9 cellular contexts compared by ENCODE assay signal in genomic region chr7:27182861-27183681, GRCh38. TPM values are rescaled to one million over a fixed set of nuclear protein-coding genes. Genes with fewer than 3 reads are reported as not detected.
DNase-seq lines count a peak whose midpoint lies in the region; ATAC-seq and TF ChIP-seq lines count a peak whose summit lies in the region.
"Had no signal": no experiment of that assay in that cellular context is flagged by ENCODE, and none has a peak within 500 bp of the region (broad histone marks: within the 10 kb centered on the region; RNA-seq: fewer than 3 reads in every experiment).

No MANE protein-coding gene starts in this region.

- H3K4me1 Mint-ChIP-seq in activated CD8-positive, alpha-beta memory T cell treated with anti-CD3 and anti-CD28 coated beads, Interleukin-2, amount 10 ng/mL, durations not matched to agents 7 days and 5 days: peaks cover 24% of the 10 kb centered on the region
- peaks cover 23 to 40% of the 10 kb centered on the region in 2 donors for H3K4me1 Mint-ChIP-seq in stimulated activated naive B cell treated with anti-CD40 and anti-IgM and Interleukin-4, amounts not matched to agents 10 μg/mL and 1 μg/mL and 100 μg/mL, for 72 hours

- H3K4me3 ChIP-seq in Panc1 (ENCODE audit: low read depth in 2 of 2, low read length in 2 of 2) (peak overlapping the region; percentile 53 to 88; a peak in 2 of 4 replicates), kidney epithelial cell (ENCODE audit: low read depth, low read length) (peak overlapping the region; percentile 78)

- H3K27ac Mint-ChIP-seq in activated CD8-positive, alpha-beta memory T cell treated with anti-CD3 and anti-CD28 coated beads, Interleukin-2, amount 10 ng/mL, durations not matched to agents 7 days and 5 days: no peak overlapping the region
- H3K27ac Mint-ChIP-seq in stimulated activated naive B cell treated with anti-CD40 and anti-IgM and Interleukin-4, amounts not matched to agents 10 μg/mL and 1 μg/mL and 100 μg/mL, for 72 hours: peak overlapping the region; percentile 52

- H3K27me3 Mint-ChIP-seq in activated CD8-positive, alpha-beta memory T cell treated with anti-CD3 and anti-CD28 coated beads, Interleukin-2, amount 10 ng/mL, durations not matched to agents 7 days and 5 days: peaks cover 86% of the 10 kb centered on the region
- peaks cover 58 to 88% of the 10 kb centered on the region in 2 donors for H3K27me3 Mint-ChIP-seq in stimulated activated naive B cell treated with anti-CD40 and anti-IgM and Interleukin-4, amounts not matched to agents 10 μg/mL and 1 μg/mL and 100 μg/mL, for 72 hours

- H3K9me3 Mint-ChIP-seq in activated CD8-positive, alpha-beta memory T cell treated with anti-CD3 and anti-CD28 coated beads, Interleukin-2, amount 10 ng/mL, durations not matched to agents 7 days and 5 days (ENCODE audit: low read depth): no peaks in the 10 kb centered on the region
- no peaks in the 10 kb centered on the region for H3K9me3 Mint-ChIP-seq in stimulated activated naive B cell treated with anti-CD40 and anti-IgM and Interleukin-4, amounts not matched to agents 10 μg/mL and 1 μg/mL and 100 μg/mL, for 72 hours

- intact Hi-C loops in Panc1 (cut with micrococcal nuclease; ENCODE audit: unreplicated experiment): no loop called here

- H3K27me3 ChIP-seq in Panc1 (ENCODE audit: control insufficient read depth, insufficient read depth, low read length) (no peaks in the 10 kb centered on the region), kidney epithelial cell (ENCODE audit: control insufficient read depth, insufficient read depth, low read length) (no peaks in the 10 kb centered on the region)

- TF ChIP-seq CTCF in Panc1 (IDR thresholded peaks at IDR 0.05) (no peak), kidney epithelial cell (IDR thresholded peaks at IDR 0.05; ENCODE audit: insufficient read depth, low read length, poor library complexity, severe bottlenecking) (no peak)

- H3K36me3 ChIP-seq in Panc1 (ENCODE audit: control insufficient read depth, insufficient read depth, low read length) (no peaks in the 10 kb centered on the region), kidney epithelial cell (ENCODE audit: control insufficient read depth, insufficient read depth, low read length) (no peaks in the 10 kb centered on the region)

- ATAC-seq in activated CD8-positive, alpha-beta memory T cell treated with anti-CD3 and anti-CD28 coated beads, Interleukin-2, amount 10 ng/mL, durations not matched to agents 7 days and 5 days: no peak
- ATAC-seq in Panc1 (no peak), GM18502 (IDR thresholded peaks at IDR 0.05; ENCODE audit: poor library complexity, unreplicated experiment) (no peak), GM19463 (IDR thresholded peaks at IDR 0.05; ENCODE audit: unreplicated experiment) (no peak)
- no peak for ATAC-seq in stimulated activated naive B cell treated with anti-CD40 and anti-IgM and Interleukin-4, amounts not matched to agents 10 μg/mL and 1 μg/mL and 100 μg/mL, for 72 hours (replicated peaks)

- H3K4me3 Mint-ChIP-seq in activated CD8-positive, alpha-beta memory T cell treated with anti-CD3 and anti-CD28 coated beads, Interleukin-2, amount 10 ng/mL, durations not matched to agents 7 days and 5 days: no peak overlapping the region
- peak overlapping the region in 1 of 2 donors; percentile 19 for H3K4me3 Mint-ChIP-seq in stimulated activated naive B cell treated with anti-CD40 and anti-IgM and Interleukin-4, amounts not matched to agents 10 μg/mL and 1 μg/mL and 100 μg/mL, for 72 hours

- H3K36me3 Mint-ChIP-seq in activated CD8-positive, alpha-beta memory T cell treated with anti-CD3 and anti-CD28 coated beads, Interleukin-2, amount 10 ng/mL, durations not matched to agents 7 days and 5 days: no peaks in the 10 kb centered on the region
- H3K36me3 Mint-ChIP-seq in stimulated activated naive B cell treated with anti-CD40 and anti-IgM and Interleukin-4, amounts not matched to agents 10 μg/mL and 1 μg/mL and 100 μg/mL, for 72 hours: peaks cover 6 to 10% of the 10 kb centered on the region in 2 donors

- in situ Hi-C loops in Panc1 (cut with HindIII; ENCODE audit: low pct_unique_long_range_greater_than_20kb, low sequenced_read_pairs): no loop called here

- peak overlapping the region; percentile 71; the same call in 1 of the 2 replicates for H3K27ac ChIP-seq in Panc1 (ENCODE audit: low read length)

- POLR2A ChIA-PET in Panc1 (lab: Charles Lee): interaction anchor here (0.7 kb wide), 1 partner anchor 36 kb away, joined by 5 read pairs; no protein-coding TSS in a partner anchor

- no TSS peak for BruUV-seq in Panc1 (replicated peaks; lab: Mats Ljungman, UMichigan)

- peak; percentile 51 for DNase-seq in activated CD8-positive, alpha-beta memory T cell treated with anti-CD3 and anti-CD28 coated beads, Interleukin-2, amount 50 U/mL, for 48 hours
- DNase-seq in activated CD8-positive, alpha-beta memory T cell treated with anti-CD3 and anti-CD28 coated beads, Interleukin-2, amount 10 ng/mL, durations not matched to agents 7 days and 5 days: no peak
- no peak for DNase-seq in Panc1 (ENCODE audit: low read depth, low spot score)
- DNase-seq in kidney epithelial cell (ENCODE audit: low read depth): no peak
- DNase-seq in stimulated activated naive B cell treated with anti-CD40 and anti-IgM and Interleukin-4, amounts not matched to agents 10 μg/mL and 1 μg/mL and 100 μg/mL, for 72 hours: no peak
- no peak for DNase-seq in T1000 (lab: John Stamatoyannopoulos, UW)
- DNase-seq: stimulated activated CD4-positive, alpha-beta T cell treated with anti-CD3 and anti-CD28 coated beads, Interleukin-4, amount 100 ng/mL, for 1 hour had no signal

- peaks cover 22% of the 10 kb centered on the region for H3K4me1 ChIP-seq in Panc1 (ENCODE audit: control insufficient read depth, insufficient read depth, low read length)

- CTCF ChIA-PET in activated CD8-positive, alpha-beta memory T cell treated with anti-CD3 and anti-CD28 coated beads, Interleukin-2, amount 10 ng/mL, durations not matched to agents 7 days and 5 days (lab: Charles Lee): interaction anchor here (1.0 to 2.0 kb wide), 3 partner anchors 13 to 22 kb away, joined by 3 to 13 read pairs (median 4); no protein-coding TSS in a partner anchor
- CTCF ChIA-PET in Panc1 (lab: Charles Lee): interaction anchor here (0.5 to 0.7 kb wide), 2 partner anchors 320 to 913 kb away, joined by 3 to 13 read pairs; no protein-coding TSS in a partner anchor

- no peaks in the 10 kb centered on the region for H3K9me3 ChIP-seq in Panc1 (ENCODE audit: control insufficient read depth, insufficient read depth, low read depth, low read length)

RNA-seq across cellular contexts. Expression of gene HOXA11, which starts 2.0 kb away (rescaled TPM):
- total RNA-seq in activated CD8-positive, alpha-beta memory T cell treated with anti-CD3 and anti-CD28 coated beads, Interleukin-2, amount 10 ng/mL, durations not matched to agents 7 days and 5 days: not detected
- 0.57 TPM for total RNA-seq in Panc1 (2021; ENCODE audit: unreplicated experiment)
- 0.58 TPM for polyA plus RNA-seq in Panc1 (2012; ENCODE audit: insufficient read length)
- 11.4 and 17.3 TPM in 2 replicates for total RNA-seq in kidney epithelial cell

RNA-seq across cellular contexts. Expression of gene HOXA10, which starts 9.0 kb away (rescaled TPM):
- not detected for total RNA-seq in activated CD8-positive, alpha-beta memory T cell treated with anti-CD3 and anti-CD28 coated beads, Interleukin-2, amount 10 ng/mL, durations not matched to agents 7 days and 5 days
- total RNA-seq in Panc1 (2021; ENCODE audit: unreplicated experiment) (0.41 TPM), kidney epithelial cell (29.1 and 30.9 TPM in 2 replicates)
- polyA plus RNA-seq in Panc1 (2012; ENCODE audit: insufficient read length): 0.85 TPM

RNA-seq across cellular contexts. Expression of gene HOXA13, which starts 16.8 kb away (rescaled TPM):
- not detected for total RNA-seq in activated CD8-positive, alpha-beta memory T cell treated with anti-CD3 and anti-CD28 coated beads, Interleukin-2, amount 10 ng/mL, durations not matched to agents 7 days and 5 days
- total RNA-seq in Panc1 (2021; ENCODE audit: unreplicated experiment): 1.2 TPM
- polyA plus RNA-seq in Panc1 (2012; ENCODE audit: insufficient read length): 0.64 TPM
- not detected in 2 replicates for total RNA-seq in kidney epithelial cell

RNA-seq across cellular contexts. Expression of gene HOXA9, which starts 17.7 kb away (rescaled TPM):
- total RNA-seq in activated CD8-positive, alpha-beta memory T cell treated with anti-CD3 and anti-CD28 coated beads, Interleukin-2, amount 10 ng/mL, durations not matched to agents 7 days and 5 days: not detected
- total RNA-seq in Panc1 (2021; ENCODE audit: unreplicated experiment): not detected
- 0.23 TPM for polyA plus RNA-seq in Panc1 (2012; ENCODE audit: insufficient read length)
- total RNA-seq in kidney epithelial cell: 46.5 and 53.7 TPM in 2 replicates

RNA-seq across cellular contexts. Expression of gene HOXA7, which starts 26.6 kb away (rescaled TPM):
- not detected for total RNA-seq in activated CD8-positive, alpha-beta memory T cell treated with anti-CD3 and anti-CD28 coated beads, Interleukin-2, amount 10 ng/mL, durations not matched to agents 7 days and 5 days
- total RNA-seq in Panc1 (2021; ENCODE audit: unreplicated experiment) (not detected), kidney epithelial cell (28.8 and 34.2 TPM in 2 replicates)
- polyA plus RNA-seq in Panc1 (2012; ENCODE audit: insufficient read length): not detected

Comparison
In these comparisons a context has a peak if more than half of its experiments do, and no peak if none do; other contexts are left out.
1. RNA of gene HOXA10, which starts 9.0 kb away (total RNA-seq): 29.1 to 30.9 TPM in kidney epithelial cell; 0.41 TPM in Panc1 (single experiment) and not detected in activated CD8-positive, alpha-beta memory T cell treated with anti-CD3 and anti-CD28 coated beads, Interleukin-2, amount 10 ng/mL, durations not matched to agents 7 days and 5 days; every median in the first group is over 10 times any median in the second.